ENCODE assay signal across 1 cellular context in genomic region chr11:114296190-114296978, GRCh38.
A peak's percentile ranks its signal among the peaks of the same experiment; 100 is the strongest.
TF ChIP-seq lines count a peak whose summit lies in the region.

Gene NNMT (plus strand): TSS chr11:114296399. CDS start chr11:114296557, 158 bp downstream.

TF ChIP-seq in K562, 482 proteins besides CTCF, POLR2A, EP300 and RAD21 (continued from another document):
- TF ChIP-seq ATF3 (IDR thresholded peaks at IDR 0.05) (peak; percentile 25; the same call in 1 of the 2 replicates), ATF3 (CRISPR knock-in tag; conservative IDR thresholded peaks at IDR 0.05) (no peak), VEZF1 (CRISPR knock-in tag; IDR thresholded peaks at IDR 0.05) (peak; percentile 29; the same call in 1 of the 2 replicates), TBP (optimal IDR thresholded peaks at IDR 0.05; ENCODE audit: low read depth, low read length) (no peak), KAT7 (CRISPR knock-in tag; IDR thresholded peaks at IDR 0.05; ENCODE audit: borderline replicate concordance) (0 out of 2 replicates have a peak, but pooled peaks have one; percentile 53), DEAF1 (CRISPR knock-in tag; IDR thresholded peaks at IDR 0.05) (0 out of 2 replicates have a peak, but pooled peaks have one; percentile 14), CEBPG (CRISPR knock-in tag; IDR thresholded peaks at IDR 0.05) (no peak), CEBPG (tag; conservative IDR thresholded peaks at IDR 0.05 in 1 of 2, IDR thresholded peaks at IDR 0.05 in 1 of 2) (peak in 1 of 2 experiments; percentile 89; a peak in 3 of 4 replicates)
